ENCODE assay signal across 1 cellular context in the genomic region with DNA sequence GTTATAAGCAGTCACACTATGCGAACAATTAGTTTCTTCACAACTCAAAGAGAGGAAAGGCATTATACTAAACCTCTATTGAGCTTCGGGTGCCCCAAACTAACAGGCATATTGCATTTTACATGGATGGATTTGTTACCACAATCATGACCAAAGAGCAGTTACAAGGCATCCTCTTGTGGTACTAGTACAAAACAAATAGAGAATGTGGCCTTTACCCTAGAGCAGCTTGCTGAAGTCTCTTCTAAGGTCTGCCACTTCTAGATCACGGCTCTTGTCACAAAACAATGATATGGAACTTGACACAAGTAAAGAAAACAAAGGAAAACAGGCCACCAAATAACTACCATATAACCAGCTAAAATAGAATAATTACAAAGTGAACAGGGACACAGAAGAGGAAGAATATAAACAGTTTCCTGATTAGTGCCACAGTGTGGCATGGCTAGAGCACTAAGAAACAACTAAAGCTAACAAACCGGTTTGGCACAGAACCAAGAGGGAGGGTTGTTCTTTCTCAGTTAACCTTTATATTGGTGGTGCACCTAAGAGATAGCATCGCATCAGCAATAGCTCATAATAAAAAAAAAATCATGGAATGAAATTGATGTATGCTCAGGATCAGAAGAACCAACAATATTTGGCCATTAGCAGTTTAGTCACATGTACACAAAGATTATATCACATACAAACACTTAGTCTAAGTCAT.
TF ChIP-seq lines count a peak whose summit lies in the region.

No MANE protein-coding gene starts in this region.

TF ChIP-seq in GM23338, 12 proteins besides CTCF, POLR2A, EP300 and RAD21 (continued from another document):
- TF ChIP-seq, protein P1, sequence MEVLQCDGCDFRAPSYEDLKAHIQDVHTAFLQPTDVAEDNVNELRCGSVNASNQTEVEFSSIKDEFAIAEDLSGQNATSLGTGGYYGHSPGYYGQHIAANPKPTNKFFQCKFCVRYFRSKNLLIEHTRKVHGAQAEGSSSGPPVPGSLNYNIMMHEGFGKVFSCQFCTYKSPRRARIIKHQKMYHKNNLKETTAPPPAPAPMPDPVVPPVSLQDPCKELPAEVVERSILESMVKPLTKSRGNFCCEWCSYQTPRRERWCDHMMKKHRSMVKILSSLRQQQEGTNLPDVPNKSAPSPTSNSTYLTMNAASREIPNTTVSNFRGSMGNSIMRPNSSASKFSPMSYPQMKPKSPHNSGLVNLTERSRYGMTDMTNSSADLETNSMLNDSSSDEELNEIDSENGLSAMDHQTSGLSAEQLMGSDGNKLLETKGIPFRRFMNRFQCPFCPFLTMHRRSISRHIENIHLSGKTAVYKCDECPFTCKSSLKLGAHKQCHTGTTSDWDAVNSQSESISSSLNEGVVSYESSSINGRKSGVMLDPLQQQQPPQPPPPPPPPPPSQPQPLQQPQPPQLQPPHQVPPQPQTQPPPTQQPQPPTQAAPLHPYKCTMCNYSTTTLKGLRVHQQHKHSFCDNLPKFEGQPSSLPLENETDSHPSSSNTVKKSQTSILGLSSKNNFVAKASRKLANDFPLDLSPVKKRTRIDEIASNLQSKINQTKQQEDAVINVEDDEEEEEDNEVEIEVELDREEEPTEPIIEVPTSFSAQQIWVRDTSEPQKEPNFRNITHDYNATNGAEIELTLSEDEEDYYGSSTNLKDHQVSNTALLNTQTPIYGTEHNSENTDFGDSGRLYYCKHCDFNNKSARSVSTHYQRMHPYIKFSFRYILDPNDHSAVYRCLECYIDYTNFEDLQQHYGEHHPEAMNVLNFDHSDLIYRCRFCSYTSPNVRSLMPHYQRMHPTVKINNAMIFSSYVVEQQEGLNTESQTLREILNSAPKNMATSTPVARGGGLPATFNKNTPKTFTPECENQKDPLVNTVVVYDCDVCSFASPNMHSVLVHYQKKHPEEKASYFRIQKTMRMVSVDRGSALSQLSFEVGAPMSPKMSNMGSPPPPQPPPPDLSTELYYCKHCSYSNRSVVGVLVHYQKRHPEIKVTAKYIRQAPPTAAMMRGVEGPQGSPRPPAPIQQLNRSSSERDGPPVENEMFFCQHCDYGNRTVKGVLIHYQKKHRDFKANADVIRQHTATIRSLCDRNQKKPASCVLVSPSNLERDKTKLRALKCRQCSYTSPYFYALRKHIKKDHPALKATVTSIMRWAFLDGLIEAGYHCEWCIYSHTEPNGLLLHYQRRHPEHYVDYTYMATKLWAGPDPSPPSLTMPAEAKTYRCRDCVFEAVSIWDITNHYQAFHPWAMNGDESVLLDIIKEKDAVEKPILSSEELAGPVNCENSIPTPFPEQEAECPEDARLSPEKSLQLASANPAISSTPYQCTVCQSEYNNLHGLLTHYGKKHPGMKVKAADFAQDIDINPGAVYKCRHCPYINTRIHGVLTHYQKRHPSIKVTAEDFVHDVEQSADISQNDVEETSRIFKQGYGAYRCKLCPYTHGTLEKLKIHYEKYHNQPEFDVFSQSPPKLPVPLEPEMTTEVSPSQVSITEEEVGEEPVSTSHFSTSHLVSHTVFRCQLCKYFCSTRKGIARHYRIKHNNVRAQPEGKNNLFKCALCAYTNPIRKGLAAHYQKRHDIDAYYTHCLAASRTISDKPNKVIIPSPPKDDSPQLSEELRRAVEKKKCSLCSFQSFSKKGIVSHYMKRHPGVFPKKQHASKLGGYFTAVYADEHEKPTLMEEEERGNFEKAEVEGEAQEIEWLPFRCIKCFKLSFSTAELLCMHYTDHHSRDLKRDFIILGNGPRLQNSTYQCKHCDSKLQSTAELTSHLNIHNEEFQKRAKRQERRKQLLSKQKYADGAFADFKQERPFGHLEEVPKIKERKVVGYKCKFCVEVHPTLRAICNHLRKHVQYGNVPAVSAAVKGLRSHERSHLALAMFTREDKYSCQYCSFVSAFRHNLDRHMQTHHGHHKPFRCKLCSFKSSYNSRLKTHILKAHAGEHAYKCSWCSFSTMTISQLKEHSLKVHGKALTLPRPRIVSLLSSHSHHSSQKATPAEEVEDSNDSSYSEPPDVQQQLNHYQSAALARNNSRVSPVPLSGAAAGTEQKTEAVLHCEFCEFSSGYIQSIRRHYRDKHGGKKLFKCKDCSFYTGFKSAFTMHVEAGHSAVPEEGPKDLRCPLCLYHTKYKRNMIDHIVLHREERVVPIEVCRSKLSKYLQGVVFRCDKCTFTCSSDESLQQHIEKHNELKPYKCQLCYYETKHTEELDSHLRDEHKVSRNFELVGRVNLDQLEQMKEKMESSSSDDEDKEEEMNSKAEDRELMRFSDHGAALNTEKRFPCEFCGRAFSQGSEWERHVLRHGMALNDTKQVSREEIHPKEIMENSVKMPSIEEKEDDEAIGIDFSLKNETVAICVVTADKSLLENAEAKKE (CRISPR knock-in tag; IDR thresholded peaks at IDR 0.05) = no peak
- TF ChIP-seq ZNF331 (CRISPR knock-in tag; IDR thresholded peaks at IDR 0.05; ENCODE audit: low read depth) = no peak
- no peak for TF ChIP-seq NANOG (IDR thresholded peaks at IDR 0.05; ENCODE audit: borderline replicate concordance)
